Comparison of ENCODE assay signal across 16 cellular contexts in genomic region chr18:74468547-74469014, GRCh38. TPM values are rescaled to one million over a fixed set of nuclear protein-coding genes. Genes with fewer than 3 reads are reported as not detected.
DNase-seq lines count a peak whose midpoint lies in the region; ATAC-seq and TF ChIP-seq lines count a peak whose summit lies in the region.
"Had no signal": no experiment of that assay in that cellular context is flagged by ENCODE, and none has a peak within 500 bp of the region (broad histone marks: within the 10 kb centered on the region; RNA-seq: fewer than 3 reads in every experiment).

No MANE protein-coding gene starts in this region.

- H3K79me2 ChIP-seq in osteoblast (ENCODE audit: insufficient read depth, low read length), result no peaks in the 10 kb centered on the region

- H3K36me3 ChIP-seq in Panc1 (ENCODE audit: control insufficient read depth, insufficient read depth, low read length) (no peaks in the 10 kb centered on the region), skeletal muscle tissue (ENCODE audit: control insufficient read depth in 3 of 3, insufficient read depth in 3 of 3, low read length in 3 of 3) (no peaks in the 10 kb centered on the region), osteoblast (ENCODE audit: insufficient read depth, low read length) (no peaks in the 10 kb centered on the region)
- H3K36me3 ChIP-seq: brain microvascular endothelial cell had no signal

- no peak; the same call in 1 of the 2 replicates for TF ChIP-seq CTCF in Panc1 (IDR thresholded peaks at IDR 0.05)
- no peak for TF ChIP-seq CTCF in cardiac fibroblast (IDR thresholded peaks at IDR 0.05; ENCODE audit: low read depth, low read length)
- TF ChIP-seq CTCF in osteoblast (IDR thresholded peaks at IDR 0.05; ENCODE audit: extremely low read depth, low read depth, low read length), result no peak

- CTCF ChIA-PET in Panc1 (lab: Charles Lee), result interaction anchor here (0.9 kb wide), 1 partner anchor 25 kb away, joined by 3 read pairs; no protein-coding TSS in a partner anchor

- WGBS in right cardiac atrium, result 46% methylated on average over 3 of the region's 3 CpGs

- no peaks in the 10 kb centered on the region for H3K27me3 ChIP-seq in Panc1 (ENCODE audit: control insufficient read depth, insufficient read depth, low read length)
- H3K27me3 ChIP-seq in right cardiac atrium (ENCODE audit: control insufficient read depth, insufficient read depth), result no peaks in the 10 kb centered on the region
- H3K27me3 ChIP-seq in skeletal muscle tissue (ENCODE audit: control insufficient read depth in 3 of 3, insufficient read depth in 3 of 3, low read length in 3 of 3), result peaks cover 0 to 3% (median 0%) of the 10 kb centered on the region in 3 donors
- peaks cover 5% of the 10 kb centered on the region for H3K27me3 ChIP-seq in osteoblast (ENCODE audit: insufficient read depth, low read length)
- H3K27me3 ChIP-seq: brain microvascular endothelial cell had no signal

- DNase-seq in Panc1 (ENCODE audit: low read depth, low spot score) (no peak), cardiac fibroblast (ENCODE audit: low read depth in 2 of 2) (peak; percentile 45 to 73), right cardiac atrium (no peak), osteoblast (ENCODE audit: insufficient read length, low spot score, missing footprints) (no peak), ecto neural progenitor cell (ENCODE audit: low spot score) (no peak), NCI-H1092 (lab: John Stamatoyannopoulos, UW) (no peak), NCI-H2081 (lab: John Stamatoyannopoulos, UW) (no peak)
- DNase-seq: activated CD8-positive, alpha-beta memory T cell treated with anti-CD3 and anti-CD28 coated beads, Interleukin-2, amount 10 ng/mL, durations not matched to agents 7 days and 5 days; activated gamma-delta T cell treated with Interleukin-2 at 50 U/mL for 16 hours; brain microvascular endothelial cell; KBM-7; NCI-H1417 treated with DMSO at 0.1 percent for 48 hours; NCI-H446; occipital lobe had no signal

- H3K4me2 ChIP-seq in osteoblast (ENCODE audit: insufficient read depth, low read length), result no peak overlapping the region

- H3K4me3 ChIP-seq in Panc1 (ENCODE audit: low read depth in 2 of 2, low read length in 2 of 2) (no peak overlapping the region), cardiac fibroblast (replicated peaks in 1 of 2; ENCODE audit: low read depth in 2 of 2, low read length in 2 of 2) (no peak overlapping the region), right cardiac atrium (ENCODE audit: low read length) (no peak overlapping the region), skeletal muscle tissue (ENCODE audit: low read length in 3 of 3) (no peak overlapping the region), osteoblast (ENCODE audit: insufficient read depth, low read length) (no peak overlapping the region)

- H3K4me1 ChIP-seq in Panc1 (ENCODE audit: control insufficient read depth, insufficient read depth, low read length) (peaks cover 9% of the 10 kb centered on the region), right cardiac atrium (ENCODE audit: control insufficient read depth, insufficient read depth, low read length) (no peaks in the 10 kb centered on the region), skeletal muscle tissue (ENCODE audit: control insufficient read depth in 3 of 3, insufficient read depth in 3 of 3, low read length in 3 of 3) (peaks cover 0 to 8% (median 3%) of the 10 kb centered on the region in 3 donors), osteoblast (ENCODE audit: insufficient read depth, low read length) (no peaks in the 10 kb centered on the region)

- POLR2A ChIA-PET in Panc1 (lab: Charles Lee), result no interaction called here

- H3K9me3 ChIP-seq in Panc1 (ENCODE audit: control insufficient read depth, insufficient read depth, low read depth, low read length) (peaks cover 10% of the 10 kb centered on the region), right cardiac atrium (ENCODE audit: control insufficient read depth, low read length) (no peaks in the 10 kb centered on the region), skeletal muscle tissue (ENCODE audit: control insufficient read depth in 3 of 3, low read length in 3 of 3) (peaks cover 0 to 6% (median 0%) of the 10 kb centered on the region in 3 donors), osteoblast (ENCODE audit: low read depth, low read length) (no peaks in the 10 kb centered on the region)

- in situ Hi-C loops in Panc1 (cut with HindIII; ENCODE audit: low pct_unique_long_range_greater_than_20kb, low sequenced_read_pairs), result no loop called here

- no peak overlapping the region for H3K9ac ChIP-seq in skeletal muscle tissue (ENCODE audit: low read depth in 1 of 3, low read length in 3 of 3)

- H3K27ac ChIP-seq in Panc1 (ENCODE audit: low read length) (0 out of 2 replicates have a peak overlapping the region, but pooled peaks have one; percentile 31), right cardiac atrium (ENCODE audit: low read length) (no peak overlapping the region), skeletal muscle tissue (ENCODE audit: low read depth, low read length) (peak overlapping the region; percentile 25), osteoblast (ENCODE audit: low read depth, low read length) (no peak overlapping the region)
- H3K27ac ChIP-seq: brain microvascular endothelial cell had no signal

- intact Hi-C loops in Panc1 (cut with micrococcal nuclease; ENCODE audit: unreplicated experiment) (no loop called here), right cardiac atrium (cut with DNase I) (no loop called here)

- ATAC-seq in Panc1, result peak; percentile 87
- ATAC-seq in right cardiac atrium, result peak; percentile 62 to 85
- ATAC-seq: activated CD8-positive, alpha-beta memory T cell treated with anti-CD3 and anti-CD28 coated beads, Interleukin-2, amount 10 ng/mL, durations not matched to agents 7 days and 5 days; HCT116 had no signal

- no TSS peak for BruUV-seq in Panc1 (replicated peaks; lab: Mats Ljungman, UMichigan)

- no peak overlapping the region for H2AFZ ChIP-seq in osteoblast (ENCODE audit: low read length)

- H4K20me1 ChIP-seq in osteoblast (ENCODE audit: insufficient read depth, low read length), result no peaks in the 10 kb centered on the region

RNA-seq across cellular contexts. Expression of gene DIPK1C, which starts 11.5 kb away (rescaled TPM):
- total RNA-seq in Panc1 (2021; ENCODE audit: unreplicated experiment), result 0.26 TPM
- 0.86 TPM for polyA plus RNA-seq in Panc1 (2012; ENCODE audit: insufficient read length)
- total RNA-seq in right cardiac atrium, result 1 to 10 TPM in 2 of 4 donors, under 1 TPM in 1, not detected in 1; 0.83 to 2.5 (median 1.7) TPM
- polyA plus RNA-seq in right cardiac atrium, result 5.7 TPM
- total RNA-seq in skeletal muscle tissue, result 5.2 TPM
- not detected in 2 replicates for total RNA-seq in osteoblast
- total RNA-seq: activated CD8-positive, alpha-beta memory T cell treated with anti-CD3 and anti-CD28 coated beads, Interleukin-2, amount 10 ng/mL, durations not matched to agents 7 days and 5 days had no signal

RNA-seq across cellular contexts. Expression of gene CNDP2, which starts 27.6 kb away (rescaled TPM):
- 310 TPM for total RNA-seq in Panc1 (2021; ENCODE audit: unreplicated experiment)
- polyA plus RNA-seq in Panc1 (2012; ENCODE audit: insufficient read length), result 250 TPM
- total RNA-seq in right cardiac atrium, result 10 to 100 TPM; 52.1 to 60.7 (median 55.0) TPM
- 41.0 TPM for polyA plus RNA-seq in right cardiac atrium
- total RNA-seq in skeletal muscle tissue, result 25.6 TPM
- 25.3 and 27.7 TPM in 2 replicates for total RNA-seq in osteoblast

Comparison
In these comparisons a context has a peak if more than half of its experiments do, and no peak if none do; other contexts are left out.
1. DNase-seq: peak in cardiac fibroblast (2 of 2); none in Panc1 (single experiment), right cardiac atrium (0 of 3), osteoblast (single experiment), ecto neural progenitor cell (single experiment), NCI-H1092 (single experiment) and NCI-H2081 (0 of 2).
2. H3K27ac ChIP-seq: peak in Panc1 (single experiment) and skeletal muscle tissue (single experiment); none in right cardiac atrium (single experiment) and osteoblast (single experiment).